In the genomic region with DNA sequence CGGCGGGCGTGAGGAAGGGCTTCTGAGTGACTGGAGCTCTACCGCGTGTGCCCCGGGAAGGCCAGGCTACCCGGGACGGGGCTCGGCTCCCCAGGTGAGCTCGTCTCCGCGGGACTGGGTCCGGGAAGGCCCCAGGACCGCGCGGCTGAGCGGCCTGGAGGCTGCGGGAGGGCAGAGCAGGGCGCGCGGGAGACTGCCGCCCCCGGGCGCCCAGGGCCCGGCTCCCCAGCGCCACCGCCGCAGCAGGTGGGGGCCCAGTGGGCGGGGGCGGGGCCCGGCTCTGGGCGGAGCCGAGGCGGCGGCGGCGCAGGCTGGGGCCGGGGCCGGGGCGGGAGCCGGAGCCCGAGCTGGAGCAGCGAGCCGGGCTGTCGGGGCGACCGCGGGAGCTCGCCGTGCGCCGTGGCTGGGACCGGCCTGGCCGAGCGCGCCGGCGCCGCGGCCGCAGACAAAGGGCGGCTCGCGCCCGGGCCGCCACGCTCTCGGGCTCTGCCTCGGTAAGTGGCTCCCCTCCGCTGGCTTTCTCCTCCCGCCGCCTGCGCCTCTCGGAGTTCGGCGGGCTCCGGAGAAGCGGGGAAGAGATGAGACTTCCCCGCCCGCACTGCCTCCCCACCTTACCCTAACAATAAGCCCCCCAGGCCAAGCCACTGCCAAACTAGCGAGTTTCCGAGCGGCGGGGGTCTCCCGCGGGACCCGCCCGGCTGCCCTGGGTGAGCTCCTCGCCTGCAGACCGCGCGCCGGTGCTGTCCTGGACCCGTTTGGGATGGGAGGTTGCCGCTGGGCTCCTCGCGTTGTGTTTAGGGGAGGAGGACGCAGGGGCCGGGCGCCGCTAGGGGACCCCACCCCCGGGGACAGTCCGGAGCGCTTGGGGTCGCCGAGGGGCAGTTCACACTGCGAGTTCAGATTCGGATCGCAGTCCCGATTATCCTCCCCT, we compare ENCODE assay signal across 9 cellular contexts. TPM values are rescaled to one million over a fixed set of nuclear protein-coding genes. Genes with fewer than 3 reads are reported as not detected.
DNase-seq lines count a peak whose midpoint lies in the region; ATAC-seq and TF ChIP-seq lines count a peak whose summit lies in the region.
"Had no signal": no experiment of that assay in that cellular context is flagged by ENCODE, and none has a peak within 500 bp of the region (broad histone marks: within the 10 kb centered on the region; RNA-seq: fewer than 3 reads in every experiment).

A gene (plus strand): TSS at position 338 of the 931 bp plus-strand sequence. CDS start 103,872 bp downstream, outside the sequence.

- H3K36me3 Mint-ChIP-seq in HFFc6 (ENCODE audit: low read depth), result no peaks in the 10 kb centered on the region

- no peaks in the 10 kb centered on the region for H3K36me3 ChIP-seq in SK-N-SH (replicated peaks in 1 of 2; ENCODE audit: control insufficient read depth in 1 of 2, insufficient read depth in 2 of 2, low read length in 1 of 2)
- H3K36me3 ChIP-seq in endocrine pancreas (ENCODE audit: control insufficient read depth, insufficient read depth, low read length), result no peaks in the 10 kb centered on the region
- H3K36me3 ChIP-seq in thoracic aorta, result no peaks in the 10 kb centered on the region

- H3K9me2 ChIP-seq in SK-N-SH, result no peaks in the 10 kb centered on the region

- H3F3A ChIP-seq in SK-N-SH (replicated peaks; ENCODE audit: insufficient read depth), result no peaks in the 10 kb centered on the region

- no peak for TF ChIP-seq EP300 in SK-N-SH (IDR thresholded peaks at IDR 0.05; ENCODE audit: borderline replicate concordance in 1 of 2, low read depth in 1 of 2, low read length in 1 of 2)

- H3K4me1 ChIP-seq in SK-N-SH (ENCODE audit: control insufficient read depth in 1 of 2, insufficient read depth in 2 of 2, low read depth in 1 of 2, low read length in 1 of 2) (peaks cover 0 to 18% of the 10 kb centered on the region in 2 experiments; a peak in 3 of 4 replicates), endocrine pancreas (ENCODE audit: control insufficient read depth, insufficient read depth, low read length) (peaks cover 8% of the 10 kb centered on the region), thoracic aorta (ENCODE audit: control insufficient read depth in 1 of 2, low read depth in 2 of 2) (peaks cover 3 to 10% of the 10 kb centered on the region in 2 donors)

- H3K9me3 Mint-ChIP-seq in HFFc6, result peaks cover 9% of the 10 kb centered on the region

- POLR2A ChIA-PET in SK-N-SH (lab: Yijun Ruan, JAX), result interaction anchor here (0.6 to 1.2 kb wide), 3 partner anchors 10 to 747 kb away, joined by 3 read pairs; a partner anchor contains a TSS

- DNase-seq in NCI-H748 (lab: John Stamatoyannopoulos, UW; ENCODE audit: unreplicated experiment), result peak; percentile 77
- no peak for DNase-seq in NCI-H748 treated with DMSO at 0.1 percent for 48 hours (lab: John Stamatoyannopoulos, UW)
- DNase-seq in SK-N-SH, result peak; percentile 89
- peak; percentile 12 to 46 for DNase-seq in lung microvascular endothelial cell (ENCODE audit: low read depth in 2 of 2)
- no peak for DNase-seq in thoracic aorta (ENCODE audit: low spot score)
- no peak for DNase-seq in HFFc6
- DNase-seq: DND-41 had no signal

- no peaks in the 10 kb centered on the region for H3K4me1 Mint-ChIP-seq in HFFc6 (ENCODE audit: low read depth)

- H3K27me3 ChIP-seq in SK-N-SH (ENCODE audit: insufficient read depth) (peaks cover 28% of the 10 kb centered on the region), endocrine pancreas (ENCODE audit: control insufficient read depth, insufficient read depth, low read length) (no peaks in the 10 kb centered on the region), thoracic aorta (replicated peaks; ENCODE audit: insufficient read depth) (no peaks in the 10 kb centered on the region)

- H3K79me2 ChIP-seq in SK-N-SH (ENCODE audit: insufficient read depth), result no peaks in the 10 kb centered on the region

- H3K4me2 ChIP-seq in SK-N-SH, result peak within 1 kb of the TSS; percentile 82

- WGBS in SK-N-SH (ENCODE audit: low lambda C conversion rate), result 0% methylated on average over 18 of the region's 110 CpGs

- H2AFZ ChIP-seq in SK-N-SH (ENCODE audit: low read depth), result peak within 1 kb of the TSS; percentile 79; the same call in 1 of the 2 replicates

- ATAC-seq in HG02852 (IDR thresholded peaks at IDR 0.05; ENCODE audit: unreplicated experiment), result peak; percentile 72
- peak; percentile 45 for ATAC-seq in thoracic aorta (ENCODE audit: insufficient number of reproducible peaks, low FRiP score, low read depth)

- TF ChIP-seq RAD21 in SK-N-SH (IDR thresholded peaks at IDR 0.05; ENCODE audit: low read length), result no peak

- H3K9me3 ChIP-seq in SK-N-SH, result no peaks in the 10 kb centered on the region
- no peaks in the 10 kb centered on the region for H3K9me3 ChIP-seq in endocrine pancreas (ENCODE audit: control insufficient read depth, low read length)
- H3K9me3 ChIP-seq in thoracic aorta, result peaks cover 2% of the 10 kb centered on the region

- H3K4me3 Mint-ChIP-seq in HFFc6, result no peak within 1 kb of the TSS

- peaks cover 9% of the 10 kb centered on the region; the same call in 1 of the 2 replicates for H3K27me3 Mint-ChIP-seq in HFFc6 (ENCODE audit: insufficient read depth)

- CTCF ChIA-PET in SK-N-SH (lab: Yijun Ruan, JAX), result interaction anchor here (0.9 to 1.7 kb wide), 4 partner anchors 10 to 112 kb away, joined by 3 to 5 read pairs (median 4); no protein-coding TSS in a partner anchor

- no peaks in the 10 kb centered on the region for H4K20me1 ChIP-seq in SK-N-SH (ENCODE audit: insufficient read depth)

- H3K9ac ChIP-seq in SK-N-SH (no peak within 1 kb of the TSS), endocrine pancreas (ENCODE audit: control insufficient read depth, insufficient read depth, low read length) (peak within 1 kb of the TSS; percentile 85)

- H3K27ac ChIP-seq in SK-N-SH (ENCODE audit: low read depth in 2 of 2, low read length in 1 of 2), result peak within 1 kb of the TSS in 1 of 2 experiments; percentile 39; a peak in 2 of 4 replicates
- H3K27ac ChIP-seq in thoracic aorta, result peak within 1 kb of the TSS; percentile 39 to 72

- H3K4me3 ChIP-seq in SK-N-SH (ENCODE audit: low read depth in 2 of 2, low read length in 1 of 2) (peak within 1 kb of the TSS; percentile 54 to 55), endocrine pancreas (ENCODE audit: control insufficient read depth, insufficient read depth, low read length) (peak within 1 kb of the TSS; percentile 85), thoracic aorta (peak within 1 kb of the TSS; percentile 72)

- H3K27ac Mint-ChIP-seq in HFFc6, result no peak within 1 kb of the TSS

- TF ChIP-seq CTCF in SK-N-SH (IDR thresholded peaks at IDR 0.05) (no peak), thoracic aorta (IDR thresholded peaks at IDR 0.05) (no peak), HFFc6 (IDR thresholded peaks at IDR 0.05) (no peak)

TF ChIP-seq in SK-N-SH, 30 proteins besides CTCF, POLR2A, EP300 and RAD21:
- TF ChIP-seq TCF12 (IDR thresholded peaks at IDR 0.05), result no peak
- no peak for TF ChIP-seq FOSL2 (IDR thresholded peaks at IDR 0.05; ENCODE audit: borderline replicate concordance, low read depth)
- TF ChIP-seq RFX5 (IDR thresholded peaks at IDR 0.05; ENCODE audit: low read length), result no peak
- TF ChIP-seq, protein P1, sequence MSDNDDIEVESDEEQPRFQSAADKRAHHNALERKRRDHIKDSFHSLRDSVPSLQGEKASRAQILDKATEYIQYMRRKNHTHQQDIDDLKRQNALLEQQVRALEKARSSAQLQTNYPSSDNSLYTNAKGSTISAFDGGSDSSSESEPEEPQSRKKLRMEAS (IDR thresholded peaks at IDR 0.05; ENCODE audit: low read depth), result no peak
- no peak for TF ChIP-seq TAF1 (IDR thresholded peaks at IDR 0.05; ENCODE audit: borderline replicate concordance, low read depth, low read length)
- TF ChIP-seq FOXM1 (IDR thresholded peaks at IDR 0.05; ENCODE audit: low read depth), result no peak
- TF ChIP-seq RCOR1 (IDR thresholded peaks at IDR 0.05; ENCODE audit: low read length), result no peak
- TF ChIP-seq, protein P2, sequence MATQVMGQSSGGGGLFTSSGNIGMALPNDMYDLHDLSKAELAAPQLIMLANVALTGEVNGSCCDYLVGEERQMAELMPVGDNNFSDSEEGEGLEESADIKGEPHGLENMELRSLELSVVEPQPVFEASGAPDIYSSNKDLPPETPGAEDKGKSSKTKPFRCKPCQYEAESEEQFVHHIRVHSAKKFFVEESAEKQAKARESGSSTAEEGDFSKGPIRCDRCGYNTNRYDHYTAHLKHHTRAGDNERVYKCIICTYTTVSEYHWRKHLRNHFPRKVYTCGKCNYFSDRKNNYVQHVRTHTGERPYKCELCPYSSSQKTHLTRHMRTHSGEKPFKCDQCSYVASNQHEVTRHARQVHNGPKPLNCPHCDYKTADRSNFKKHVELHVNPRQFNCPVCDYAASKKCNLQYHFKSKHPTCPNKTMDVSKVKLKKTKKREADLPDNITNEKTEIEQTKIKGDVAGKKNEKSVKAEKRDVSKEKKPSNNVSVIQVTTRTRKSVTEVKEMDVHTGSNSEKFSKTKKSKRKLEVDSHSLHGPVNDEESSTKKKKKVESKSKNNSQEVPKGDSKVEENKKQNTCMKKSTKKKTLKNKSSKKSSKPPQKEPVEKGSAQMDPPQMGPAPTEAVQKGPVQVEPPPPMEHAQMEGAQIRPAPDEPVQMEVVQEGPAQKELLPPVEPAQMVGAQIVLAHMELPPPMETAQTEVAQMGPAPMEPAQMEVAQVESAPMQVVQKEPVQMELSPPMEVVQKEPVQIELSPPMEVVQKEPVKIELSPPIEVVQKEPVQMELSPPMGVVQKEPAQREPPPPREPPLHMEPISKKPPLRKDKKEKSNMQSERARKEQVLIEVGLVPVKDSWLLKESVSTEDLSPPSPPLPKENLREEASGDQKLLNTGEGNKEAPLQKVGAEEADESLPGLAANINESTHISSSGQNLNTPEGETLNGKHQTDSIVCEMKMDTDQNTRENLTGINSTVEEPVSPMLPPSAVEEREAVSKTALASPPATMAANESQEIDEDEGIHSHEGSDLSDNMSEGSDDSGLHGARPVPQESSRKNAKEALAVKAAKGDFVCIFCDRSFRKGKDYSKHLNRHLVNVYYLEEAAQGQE (IDR thresholded peaks at IDR 0.05; ENCODE audit: low read depth, low read length), result no peak
- TF ChIP-seq EZH2phosphoT487 (IDR thresholded peaks at IDR 0.05; ENCODE audit: borderline replicate concordance, low read depth), result peak; percentile 83; the same call in 1 of the 2 replicates

RNA-seq across cellular contexts. Expression of the gene that starts here (rescaled TPM):
- 0.02 TPM in 2 replicates for polyA plus RNA-seq in SK-N-SH (2012; rRNA removed)
- 0.01 and 0.04 TPM in 2 replicates for polyA plus RNA-seq in SK-N-SH (2012; cell fraction: cytosol; rRNA removed)
- polyA plus RNA-seq in SK-N-SH (2012; cell fraction: nucleus; rRNA removed), result 0.05 TPM in 1 of 2 replicates, not detected in the other
- total RNA-seq in lung microvascular endothelial cell (not detected in 2 replicates), thoracic aorta (1 to 10 TPM; 1.5 to 4.0 TPM)
- not detected for total RNA-seq in HFFc6 (2021; fragmentation: NEBNext Ultra II Directional; extraction: Animal tissue kit (Norgen Biotek cat#: 25700))

Comparison
In these comparisons a context has a peak if more than half of its experiments do, and no peak if none do; other contexts are left out.
1. Peak in DNase-seq, H3K4me3 ChIP-seq and H3K4me2 ChIP-seq in SK-N-SH; RNA of the gene not detected or under 1 TPM.
2. Peak in DNase-seq in lung microvascular endothelial cell; RNA of the gene not detected or under 1 TPM.